18 cellular contexts compared by ENCODE assay signal in the genomic region with DNA sequence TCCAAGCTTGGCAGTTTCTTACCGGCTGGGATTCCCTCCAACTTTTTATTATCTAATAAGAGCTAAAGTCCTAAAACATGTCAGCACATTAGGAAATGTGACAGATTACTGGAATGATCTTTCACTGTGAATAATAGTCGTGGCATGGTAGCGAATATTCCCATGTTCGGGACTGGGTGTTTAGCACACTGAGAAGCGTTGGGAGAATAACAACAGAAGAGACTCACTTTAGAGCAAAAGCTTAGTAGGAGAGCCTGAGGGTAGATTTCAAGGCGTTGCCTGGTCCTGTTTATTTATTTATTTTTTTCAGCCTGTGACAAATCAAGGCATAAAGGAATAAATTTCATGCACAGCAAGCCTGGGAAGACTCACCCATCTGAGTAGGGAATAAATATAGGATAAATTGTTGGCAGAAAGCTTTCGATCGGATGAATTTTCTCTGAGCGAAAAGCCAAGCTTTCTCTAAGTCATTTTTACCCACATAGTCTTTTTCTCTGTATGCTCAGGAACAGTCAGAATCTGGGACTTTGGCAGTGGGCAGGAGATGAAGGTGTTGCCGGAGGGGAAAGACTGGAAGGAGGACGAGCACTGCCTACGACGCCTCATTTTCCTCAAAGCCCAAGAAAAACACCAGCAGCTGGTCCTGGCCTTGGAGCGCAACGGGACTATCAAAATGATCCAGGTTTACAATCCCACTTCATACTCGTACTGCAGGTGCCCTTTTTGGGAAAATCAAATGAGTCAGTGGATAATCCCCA.
DNase-seq lines count a peak whose midpoint lies in the region; TF ChIP-seq lines count a peak whose summit lies in the region.
"Had no signal": no experiment of that assay in that cellular context is flagged by ENCODE, and none has a peak within 500 bp of the region (broad histone marks: within the 10 kb centered on the region; RNA-seq: fewer than 3 reads in every experiment).

No MANE protein-coding gene starts in this region.

- H3K9me3 ChIP-seq in PC-9 (ENCODE audit: insufficient read depth, low read depth) (peaks cover 10% of the 10 kb centered on the region; the same call in 1 of the 2 replicates), prostate gland (no peaks in the 10 kb centered on the region)
- H3K9me3 ChIP-seq: stomach had no signal

- POLR2A ChIA-PET in PC-9 (lab: Charles Lee; ENCODE audit: unreplicated experiment), result interaction anchor here (0.6 to 0.7 kb wide), 3 partner anchors 21 to 116 kb away, joined by 4 to 10 read pairs (median 5); no protein-coding TSS in a partner anchor

- BruUV-seq in PC-9 (replicated peaks; lab: Mats Ljungman, UMichigan), result TSS peak; percentile 88

- 44% methylated on average over 16 of the region's 16 CpGs for WGBS in prostate gland

- H3K9me2 ChIP-seq in PC-9 (ENCODE audit: insufficient read depth), result no peaks in the 10 kb centered on the region

- H3K36me3 ChIP-seq in PC-9 (ENCODE audit: low read depth), result no peaks in the 10 kb centered on the region
- no peaks in the 10 kb centered on the region for H3K36me3 ChIP-seq in prostate gland
- H3K36me3 ChIP-seq: neural progenitor cell, stomach had no signal

- H3K27me3 ChIP-seq in PC-9 (ENCODE audit: insufficient read depth, low read depth), result no peaks in the 10 kb centered on the region
- H3K27me3 ChIP-seq in prostate gland (replicated peaks; ENCODE audit: insufficient read depth), result no peaks in the 10 kb centered on the region
- H3K27me3 ChIP-seq: neural progenitor cell, stomach had no signal

- H3K27ac ChIP-seq in PC-9 (peak overlapping the region; percentile 94), prostate gland (no peak overlapping the region)
- H3K27ac ChIP-seq: C4-2B, neural progenitor cell, stomach had no signal

- TF ChIP-seq CTCF in PC-9 (conservative IDR thresholded peaks at IDR 0.05), result no peak
- TF ChIP-seq CTCF in epithelial cell of esophagus (IDR thresholded peaks at IDR 0.05; ENCODE audit: insufficient read depth, low read depth, low read length, missing control alignments), result no peak
- no peak for TF ChIP-seq CTCF in prostate gland (IDR thresholded peaks at IDR 0.05)

- H3K4me3 ChIP-seq in PC-9, result peak overlapping the region; percentile 60
- H3K4me3 ChIP-seq in epithelial cell of esophagus (ENCODE audit: low read length), result peak overlapping the region; percentile 41
- no peak overlapping the region for H3K4me3 ChIP-seq in prostate gland
- H3K4me3 ChIP-seq: neural progenitor cell had no signal

- peak overlapping the region; percentile 98 for H3K4me2 ChIP-seq in PC-9
- H3K4me2 ChIP-seq: neural progenitor cell had no signal

- DNase-seq in AG20443 (ENCODE audit: low spot score) (peak; percentile 44), PC-9 (peak; percentile 18 to 74), epithelial cell of esophagus (ENCODE audit: low read depth) (peak; percentile 81), posterior cingulate gyrus (peak in 8 of 10 donors; percentile 15 to 87 (median 36)), prostate gland (ENCODE audit: low spot score) (no peak), HUDEP-2 (lab: John Stamatoyannopoulos, UW; ENCODE audit: unreplicated experiment in 76 of 76) (no peak), erythroblast (lab: John Stamatoyannopoulos, UW) (no peak)
- DNase-seq in stimulated activated CD4-positive, alpha-beta T cell treated with anti-CD3 and anti-CD28 coated beads, Interleukin-2, amount 100 ng/mL, for 24 hours, result no peak
- DNase-seq: activated CD8-positive, alpha-beta memory T cell treated with anti-CD3 and anti-CD28 coated beads, Interleukin-2, amount 10 ng/mL, durations not matched to agents 7 days and 5 days; H9; islet precursor cell; KBM-7; NCI-H2081; stimulated activated CD4-positive, alpha-beta T cell treated with anti-CD3 and anti-CD28 coated beads, Interleukin-4, amount 100 ng/mL, for 4 hours; stomach; T1000 had no signal

- H3K4me1 ChIP-seq in PC-9 (replicated peaks; ENCODE audit: insufficient read depth), result peaks cover 35% of the 10 kb centered on the region
- no peaks in the 10 kb centered on the region for H3K4me1 ChIP-seq in prostate gland (replicated peaks)
- H3K4me1 ChIP-seq: neural progenitor cell, stomach had no signal

- intact Hi-C loops in PC-9 (cut with micrococcal nuclease; ENCODE audit: unreplicated experiment), result no loop called here
- intact Hi-C loops in posterior cingulate gyrus (cut with DNase I), result no loop called here
- intact Hi-C loops in prostate gland (cut with DNase I), result no loop called here

- H2AFZ ChIP-seq in PC-9, result peak overlapping the region; percentile 74
- H2AFZ ChIP-seq: neural progenitor cell had no signal

- H3K79me2 ChIP-seq in PC-9 (ENCODE audit: low read depth), result no peaks in the 10 kb centered on the region

- no peaks in the 10 kb centered on the region for H4K20me1 ChIP-seq in PC-9 (ENCODE audit: insufficient read depth)

- CTCF ChIA-PET in PC-9 (lab: Charles Lee), result interaction anchor here (0.6 to 0.7 kb wide), 2 partner anchors 25 to 111 kb away, joined by 3 to 5 read pairs; no protein-coding TSS in a partner anchor

- TF ChIP-seq POLR2A in prostate gland (IDR thresholded peaks at IDR 0.05) (no peak), erythroblast (IDR thresholded peaks at IDR 0.05; ENCODE audit: low read length) (no peak)

- H3F3A ChIP-seq in PC-9 (ENCODE audit: insufficient read depth, low read depth), result peaks cover 30% of the 10 kb centered on the region

Comparison
In these comparisons a context has a peak if more than half of its experiments do, and no peak if none do; other contexts are left out.
1. DNase-seq: peak in AG20443 (single experiment), PC-9 (2 of 2), epithelial cell of esophagus (single experiment) and posterior cingulate gyrus (8 of 10); none in prostate gland (single experiment), HUDEP-2 (0 of 76), stimulated activated CD4-positive, alpha-beta T cell treated with anti-CD3 and anti-CD28 coated beads, Interleukin-2, amount 100 ng/mL, for 24 hours (0 of 2) and erythroblast (0 of 2).
2. H3K4me3 ChIP-seq: peak in PC-9 (single experiment) and epithelial cell of esophagus (single experiment); none in prostate gland (0 of 2).